ENCODE assay signal across 8 cellular contexts in genomic region chr1:207052736-207053545, GRCh38. TPM values are rescaled to one million over a fixed set of nuclear protein-coding genes. Genes with fewer than 3 reads are reported as not detected.
DNase-seq lines count a peak whose midpoint lies in the region; ATAC-seq, FAIRE-seq and TF ChIP-seq lines count a peak whose summit lies in the region.

Gene PFKFB2, plus strand, starts transcription at chr1:207053275. Its CDS starts 1,443 bp downstream, at chr1:207054718.

- peak within 1 kb of the TSS; percentile 97 for H3K9ac ChIP-seq in kidney (ENCODE audit: low read length in 2 of 2)

- TF ChIP-seq CTCF in AG09309 (IDR thresholded peaks at IDR 0.05; ENCODE audit: control insufficient read depth, insufficient read depth, low read depth, low read length, missing control alignments) = no peak
- TF ChIP-seq CTCF in kidney (IDR thresholded peaks at IDR 0.05; ENCODE audit: borderline replicate concordance, extremely low read depth, insufficient read depth) = peak; percentile 9

- H3K9me3 ChIP-seq in kidney (ENCODE audit: control insufficient read depth in 1 of 2, low read length in 2 of 2) = no peaks in the 10 kb centered on the region

- DNase-seq in AG09309 (ENCODE audit: low read depth) (peak; percentile 69), NCI-H446 treated with DMSO at 0.1 percent for 48 hours (lab: John Stamatoyannopoulos, UW) (peak; percentile 98), kidney (peak; percentile 99)
- peak; percentile 97 for DNase-seq in activated CD4-positive, alpha-beta T cell treated with anti-CD3 and anti-CD28 coated beads for 48 hours
- peak; percentile 88 to 93 (median 92) for DNase-seq in stimulated activated CD4-positive, alpha-beta T cell treated with anti-CD3 and anti-CD28 coated beads, Interleukin-12 subunit alpha, Interleukin-12 subunit beta, amount 100 ng/mL, for 48 hours (ENCODE audit: low read depth in 2 of 3, low spot score in 1 of 3)

- H3K4me1 ChIP-seq in kidney (ENCODE audit: control insufficient read depth in 1 of 2, insufficient read depth in 1 of 2, low read depth in 1 of 2, low read length in 2 of 2) = peaks cover 15 to 25% of the 10 kb centered on the region in 2 donors

- H3K27ac ChIP-seq in cingulate gyrus (ENCODE audit: low read depth, low read length) = peak within 1 kb of the TSS; percentile 74
- peak within 1 kb of the TSS; percentile 98 to 99 for H3K27ac ChIP-seq in kidney (ENCODE audit: low read depth in 2 of 2, low read length in 2 of 2)

- FAIRE-seq in kidney (lab: Jason Lieb, UNC) = peak; percentile 84

- peaks cover 10 to 11% of the 10 kb centered on the region in 2 donors for H3K36me3 ChIP-seq in kidney (ENCODE audit: control insufficient read depth in 1 of 2, insufficient read depth in 2 of 2, low read length in 2 of 2)

- peak within 1 kb of the TSS; percentile 75 for H3K4me3 ChIP-seq in AG09309 (ENCODE audit: control insufficient read depth, low read depth, low read length)
- H3K4me3 ChIP-seq in kidney (ENCODE audit: low read length in 2 of 2) = peak within 1 kb of the TSS; percentile 91 to 92

- intact Hi-C loops in kidney (cut with DNase I) = no loop called here

- ATAC-seq in GM19025 (IDR thresholded peaks at IDR 0.05; ENCODE audit: low read depth, unreplicated experiment) = peak; percentile 80
- peak; percentile 79 for ATAC-seq in HG03196 (IDR thresholded peaks at IDR 0.05; ENCODE audit: unreplicated experiment)

RNA-seq across cellular contexts. Expression of gene PFKFB2, which starts in this region (rescaled TPM):
- 20.6 TPM for total RNA-seq in kidney
- 21.7 TPM for polyA plus RNA-seq in kidney (ENCODE audit: insufficient read depth, low read depth, low replicate concordance)

Comparison
In these comparisons a context has a peak if more than half of its experiments do, and no peak if none do; other contexts are left out.
1. Peak in every context shown above with its lines: DNase-seq, ATAC-seq, H3K4me3 ChIP-seq and H3K27ac ChIP-seq.